ENCODE assay signal across 16 cellular contexts in genomic region chr18:10519366-10519765, GRCh38. TPM values are rescaled to one million over a fixed set of nuclear protein-coding genes. Genes with fewer than 3 reads are reported as not detected.
DNase-seq lines count a peak whose midpoint lies in the region; ATAC-seq and TF ChIP-seq lines count a peak whose summit lies in the region.
"Had no signal": no experiment of that assay in that cellular context is flagged by ENCODE, and none has a peak within 500 bp of the region (broad histone marks: within the 10 kb centered on the region; RNA-seq: fewer than 3 reads in every experiment).

No MANE protein-coding gene starts in this region.

- H3K4me3 Mint-ChIP-seq in stimulated activated effector memory CD8-positive, alpha-beta T cell treated with anti-CD3 and anti-CD28 coated beads, Interleukin-12 subunit alpha, Interleukin-12 subunit beta, amount 100 ng/mL, for 72 hours, result no peak overlapping the region
- H3K4me3 Mint-ChIP-seq in T-cell, result no peak overlapping the region
- H3K4me3 Mint-ChIP-seq: activated CD8-positive, alpha-beta T cell treated with anti-CD3 and anti-CD28 coated beads for 36 hours; natural killer cell; stimulated activated naive CD8-positive, alpha-beta T cell treated with anti-CD3 and anti-CD28 coated beads, Interleukin-15, amount 100 ng/mL, for 72 hours had no signal

- H3K9me3 Mint-ChIP-seq in stimulated activated effector memory CD8-positive, alpha-beta T cell treated with anti-CD3 and anti-CD28 coated beads, Interleukin-12 subunit alpha, Interleukin-12 subunit beta, amount 100 ng/mL, for 72 hours, result peaks cover 3% of the 10 kb centered on the region
- H3K9me3 Mint-ChIP-seq in T-cell, result no peaks in the 10 kb centered on the region
- H3K9me3 Mint-ChIP-seq: activated CD8-positive, alpha-beta T cell treated with anti-CD3 and anti-CD28 coated beads for 36 hours; activated T-helper 2 cell treated with anti-CD3 and anti-CD28 coated beads, Interferon-gamma antibody, Interleukin-2, Interleukin-4, amounts not matched to agents 10 μg/mL and 5 μg/mL and 100 μg/mL, durations not matched to agents 14 hours and 24 hours and 36 hours; natural killer cell had no signal

- H3K27ac ChIP-seq in DND-41 (ENCODE audit: low read length) (peak overlapping the region; percentile 76), angular gyrus (ENCODE audit: low read depth, low read length) (peak overlapping the region; percentile 27), right cardiac atrium (ENCODE audit: low read length) (peak overlapping the region; percentile 56)

- no peaks in the 10 kb centered on the region for H3K27me3 ChIP-seq in DND-41 (ENCODE audit: insufficient read depth, low read length, poor library complexity)
- H3K27me3 ChIP-seq in right cardiac atrium (ENCODE audit: control insufficient read depth, insufficient read depth), result no peaks in the 10 kb centered on the region
- H3K27me3 ChIP-seq: body of pancreas, heart right ventricle had no signal

- no peaks in the 10 kb centered on the region for H4K20me1 ChIP-seq in DND-41 (ENCODE audit: insufficient read depth, low read length)

- H3K4me2 ChIP-seq in DND-41 (ENCODE audit: insufficient read depth, low read length), result peak overlapping the region; percentile 58

- H3K79me2 ChIP-seq in DND-41 (ENCODE audit: insufficient read depth, low read length), result no peaks in the 10 kb centered on the region

- H3K4me1 ChIP-seq in DND-41 (ENCODE audit: insufficient read depth, low read length), result peaks cover 36% of the 10 kb centered on the region
- peaks cover 4% of the 10 kb centered on the region for H3K4me1 ChIP-seq in right cardiac atrium (ENCODE audit: control insufficient read depth, insufficient read depth, low read length)

- TF ChIP-seq CTCF in DND-41 (IDR thresholded peaks at IDR 0.05; ENCODE audit: borderline replicate concordance, extremely low read depth, low read length, poor library complexity, severe bottlenecking), result no peak

- no peaks in the 10 kb centered on the region for H3K36me3 Mint-ChIP-seq in stimulated activated effector memory CD8-positive, alpha-beta T cell treated with anti-CD3 and anti-CD28 coated beads, Interleukin-12 subunit alpha, Interleukin-12 subunit beta, amount 100 ng/mL, for 72 hours
- H3K36me3 Mint-ChIP-seq in T-cell, result no peaks in the 10 kb centered on the region
- H3K36me3 Mint-ChIP-seq: natural killer cell had no signal

- intact Hi-C loops in right cardiac atrium (cut with DNase I), result loop anchor here in 1 of 4 donors (2.0 kb wide), 1 partner anchor 549 kb away; no protein-coding TSS in a partner anchor
- intact Hi-C loops in posterior cingulate gyrus (cut with DNase I), result loop anchor here (2.0 to 5.0 kb wide), 2 partner anchors 77 to 119 kb away; no protein-coding TSS in a partner anchor

- H3K4me3 ChIP-seq in DND-41 (ENCODE audit: low read depth in 1 of 2, low read length in 2 of 2) (no peak overlapping the region), right cardiac atrium (ENCODE audit: low read length) (no peak overlapping the region)
- H3K4me3 ChIP-seq: body of pancreas, heart right ventricle had no signal

- peak overlapping the region; percentile 25 for H3K9ac ChIP-seq in DND-41 (ENCODE audit: low read depth, low read length)

- WGBS in right cardiac atrium, result 66% methylated on average over 2 of the region's 2 CpGs

- H3K4me1 Mint-ChIP-seq in stimulated activated effector memory CD8-positive, alpha-beta T cell treated with anti-CD3 and anti-CD28 coated beads, Interleukin-12 subunit alpha, Interleukin-12 subunit beta, amount 100 ng/mL, for 72 hours, result peaks cover 8% of the 10 kb centered on the region
- peaks cover 1 to 9% (median 7%) of the 10 kb centered on the region in 3 donors for H3K4me1 Mint-ChIP-seq in T-cell

- H3K27me3 Mint-ChIP-seq in T-cell, result peaks cover 29 to 52% of the 10 kb centered on the region in 2 donors

- H3K27ac Mint-ChIP-seq in stimulated activated effector memory CD8-positive, alpha-beta T cell treated with anti-CD3 and anti-CD28 coated beads, Interleukin-12 subunit alpha, Interleukin-12 subunit beta, amount 100 ng/mL, for 72 hours, result peak overlapping the region; percentile 16
- no peak overlapping the region for H3K27ac Mint-ChIP-seq in T-cell
- H3K27ac Mint-ChIP-seq: activated CD8-positive, alpha-beta T cell treated with anti-CD3 and anti-CD28 coated beads for 36 hours; activated T-helper 2 cell treated with anti-CD3 and anti-CD28 coated beads, Interferon-gamma antibody, Interleukin-2, Interleukin-4, amounts not matched to agents 10 μg/mL and 5 μg/mL and 100 μg/mL, durations not matched to agents 14 hours and 24 hours and 36 hours; B cell; natural killer cell; stimulated activated naive CD8-positive, alpha-beta T cell treated with anti-CD3 and anti-CD28 coated beads, Interleukin-15, amount 100 ng/mL, for 72 hours had no signal

- DNase-seq in DND-41, result no peak
- no peak for DNase-seq in right cardiac atrium
- no peak for DNase-seq in stimulated activated effector memory CD8-positive, alpha-beta T cell treated with anti-CD3 and anti-CD28 coated beads, Interleukin-12 subunit alpha, Interleukin-12 subunit beta, amount 100 ng/mL, for 72 hours (ENCODE audit: low spot score in 2 of 2)
- no peak for DNase-seq in posterior cingulate gyrus
- no peak for DNase-seq in SW 1271 (lab: John Stamatoyannopoulos, UW)
- no peak for DNase-seq in T-cell
- no peak for DNase-seq in NCI-H446 (lab: John Stamatoyannopoulos, UW)
- DNase-seq: natural killer cell, SIG-M5 had no signal

- ATAC-seq in DND-41 (ENCODE audit: insufficient read depth, low read depth) (no peak), right cardiac atrium (peak; percentile 13 to 15), T-cell (replicated peaks in 1 of 4) (no peak)
- no peak for ATAC-seq in stimulated activated effector memory CD8-positive, alpha-beta T cell treated with anti-CD3 and anti-CD28 coated beads, Interleukin-12 subunit alpha, Interleukin-12 subunit beta, amount 100 ng/mL, for 72 hours

- POLR2A ChIA-PET in T-cell (lab: Charles Lee), result no interaction called here

- H2AFZ ChIP-seq in DND-41 (ENCODE audit: low read depth, low read length), result peak overlapping the region; percentile 59

- peaks cover 2% of the 10 kb centered on the region for H3K9me3 ChIP-seq in DND-41 (ENCODE audit: insufficient read depth, low read length, severe bottlenecking)
- H3K9me3 ChIP-seq in right cardiac atrium (ENCODE audit: control insufficient read depth, low read length), result no peaks in the 10 kb centered on the region
- H3K9me3 ChIP-seq: body of pancreas had no signal

- no peaks in the 10 kb centered on the region for H3K36me3 ChIP-seq in DND-41 (ENCODE audit: insufficient read depth, low read length)
- H3K36me3 ChIP-seq: heart right ventricle had no signal

- CTCF ChIA-PET in T-cell (lab: Charles Lee), result interaction anchor here (0.6 to 1.5 kb wide), 5 partner anchors 15 to 547 kb away, joined by 3 to 4 read pairs (median 3); no protein-coding TSS in a partner anchor

RNA-seq across cellular contexts. Expression of gene NAPG, which starts 6.5 kb away (rescaled TPM):
- 10 to 100 TPM; 30.2 to 45.8 (median 32.0) TPM for total RNA-seq in right cardiac atrium
- polyA plus RNA-seq in right cardiac atrium, result 17.6 TPM
- total RNA-seq in T-cell, result 10 to 100 TPM; 22.6 to 33.4 (median 28.0) TPM

Comparison
In these comparisons a context has a peak if more than half of its experiments do, and no peak if none do; other contexts are left out.
1. ATAC-seq: peak in right cardiac atrium (2 of 2); none in DND-41 (single experiment), stimulated activated effector memory CD8-positive, alpha-beta T cell treated with anti-CD3 and anti-CD28 coated beads, Interleukin-12 subunit alpha, Interleukin-12 subunit beta, amount 100 ng/mL, for 72 hours (single experiment) and T-cell (0 of 4).
2. Peak in every context shown above with its lines, with median percentiles within 50 percentile points of each other: H3K27ac ChIP-seq.